29 cellular contexts compared by ENCODE assay signal in the genomic region with DNA sequence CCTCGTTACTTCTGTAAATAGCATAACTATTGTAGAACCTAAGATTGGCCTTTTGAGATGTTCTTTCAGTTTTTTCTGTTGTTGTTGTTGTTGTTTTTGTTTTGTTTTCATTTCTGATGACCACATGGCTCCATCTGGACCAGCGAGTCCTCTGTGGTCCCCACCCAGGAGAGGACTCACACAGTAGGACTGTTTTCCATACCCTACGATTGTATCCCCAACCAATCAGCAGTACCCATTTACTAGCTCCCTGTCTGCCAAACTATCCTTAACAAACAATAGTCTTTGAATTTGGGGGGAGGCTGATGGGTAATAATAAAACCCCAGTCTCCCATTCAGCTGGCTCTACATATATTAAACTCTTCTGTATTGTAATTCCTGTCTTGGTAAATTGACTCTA.
"Had no signal": no experiment of that assay in that cellular context is flagged by ENCODE, and none has a peak within 500 bp of the region (broad histone marks: within the 10 kb centered on the region; RNA-seq: fewer than 3 reads in every experiment).

No MANE protein-coding gene starts in this region.

- H3K27me3 ChIP-seq: stomach, suprapubic skin, testis, thyroid gland, tibial artery, tibial nerve, transverse colon, upper lobe of left lung, upper lobe of right lung, uterus, vagina had no signal

- ATAC-seq: stimulated activated effector memory CD8-positive, alpha-beta T cell treated with anti-CD3 and anti-CD28 coated beads, Interleukin-12 subunit alpha, Interleukin-12 subunit beta, amount 100 ng/mL, for 72 hours; stimulated activated memory B cell treated with anti-CD40 and anti-IgM and Interleukin-4, amounts not matched to agents 10 μg/mL and 1 μg/mL and 100 μg/mL, for 72 hours; stimulated activated naive B cell treated with anti-CD40 and anti-IgM and Interleukin-4, amounts not matched to agents 10 μg/mL and 1 μg/mL and 100 μg/mL, for 72 hours; stimulated activated naive CD8-positive, alpha-beta T cell treated with anti-CD3 and anti-CD28 coated beads, Interleukin-15, amount 100 ng/mL, for 72 hours; stimulated activated naive CD8-positive, alpha-beta T cell treated with anti-CD3 and anti-CD28 coated beads, Interleukin-15, Interleukin-2, amounts not matched to agents 100 U/mL and 50 U/mL, for 24 hours; upper lobe of right lung had no signal

- H3K27ac Mint-ChIP-seq: stimulated activated effector memory CD8-positive, alpha-beta T cell treated with anti-CD3 and anti-CD28 coated beads, Interleukin-12 subunit alpha, Interleukin-12 subunit beta, amount 100 ng/mL, for 72 hours; stimulated activated memory B cell treated with anti-CD40 and anti-IgM and Interleukin-4, amounts not matched to agents 10 μg/mL and 1 μg/mL and 100 μg/mL, for 72 hours; stimulated activated naive B cell treated with anti-CD40 and anti-IgM and Interleukin-4, amounts not matched to agents 10 μg/mL and 1 μg/mL and 100 μg/mL, for 72 hours; stimulated activated naive CD8-positive, alpha-beta T cell treated with anti-CD3 and anti-CD28 coated beads, Interleukin-15, amount 100 ng/mL, for 72 hours; stimulated activated naive CD8-positive, alpha-beta T cell treated with anti-CD3 and anti-CD28 coated beads, Interleukin-15, Interleukin-2, amounts not matched to agents 100 ng/mL and 50 ng/mL, for 24 hours; type B pancreatic cell had no signal

- H3K4me1 ChIP-seq: stomach, suprapubic skin, testis, thyroid gland, tibial artery, tibial nerve, transverse colon, upper lobe of left lung, upper lobe of right lung, uterus, vagina had no signal

- H3K36me3 ChIP-seq: stomach, suprapubic skin, thoracic aorta, thyroid gland, tibial artery, tibial nerve, transverse colon, upper lobe of left lung, upper lobe of right lung, uterus, vagina had no signal

- DNase-seq: stimulated activated CD4-positive, alpha-beta T cell treated with anti-CD3 and anti-CD28 coated beads, Interleukin-2, amount 100 ng/mL, for 48 hours; stimulated activated CD4-positive, alpha-beta T cell treated with anti-CD3 and anti-CD28 coated beads, Interleukin-4, amount 100 ng/mL, for 1 hour; stimulated activated CD4-positive, alpha-beta T cell treated with anti-CD3 and anti-CD28 coated beads, Interleukin-4, amount 100 ng/mL, for 24 hours; stimulated activated CD4-positive, alpha-beta T cell treated with anti-CD3 and anti-CD28 coated beads, Interleukin-4, amount 100 ng/mL, for 4 hours; stimulated activated CD8-positive, alpha-beta memory T cell treated with anti-CD3 and anti-CD28 coated beads, Interleukin-4, amount 100 ng/mL, for 48 hours; stimulated activated naive B cell treated with anti-CD40 and anti-IgM and Interleukin-4, amounts not matched to agents 10 μg/mL and 1 μg/mL and 100 μg/mL, for 72 hours; stimulated activated naive CD4-positive, alpha-beta T cell; stimulated activated naive CD4-positive, alpha-beta T cell treated with Interleukin-2 at 50 U/mL for 16 hours; stimulated activated naive CD8-positive, alpha-beta T cell treated with anti-CD3 and anti-CD28 coated beads, Interleukin-15, amount 100 ng/mL, for 72 hours; stimulated activated naive CD8-positive, alpha-beta T cell treated with anti-CD3 and anti-CD28 coated beads, Interleukin-15, Interleukin-2, amounts not matched to agents 100 U/mL and 50 U/mL, for 24 hours; stomach; substantia nigra; testis; thyroid gland; tibial artery; transverse colon; trophoblast cell; upper lobe of left lung; upper lobe of right lung; uterus had no signal

- H3K36me3 Mint-ChIP-seq: stimulated activated effector memory CD8-positive, alpha-beta T cell treated with anti-CD3 and anti-CD28 coated beads, Interleukin-12 subunit alpha, Interleukin-12 subunit beta, amount 100 ng/mL, for 72 hours; stimulated activated memory B cell treated with anti-CD40 and anti-IgM and Interleukin-4, amounts not matched to agents 10 μg/mL and 1 μg/mL and 100 μg/mL, for 72 hours; stimulated activated naive B cell treated with anti-CD40 and anti-IgM and Interleukin-4, amounts not matched to agents 10 μg/mL and 1 μg/mL and 100 μg/mL, for 72 hours; type B pancreatic cell had no signal

- FAIRE-seq: urothelium cell line had no signal

- H3K4me3 ChIP-seq: stomach, suprapubic skin, testis, thoracic aorta, thyroid gland, tibial artery, tibial nerve, transverse colon, upper lobe of left lung, upper lobe of right lung, uterus, vagina had no signal

- H3K9me3 ChIP-seq: stomach, suprapubic skin, testis, thoracic aorta, thyroid gland, tibial artery, transverse colon, upper lobe of left lung, upper lobe of right lung, uterus, vagina had no signal

- H3K4me3 Mint-ChIP-seq: stimulated activated effector memory CD8-positive, alpha-beta T cell treated with anti-CD3 and anti-CD28 coated beads, Interleukin-12 subunit alpha, Interleukin-12 subunit beta, amount 100 ng/mL, for 72 hours; stimulated activated memory B cell treated with anti-CD40 and anti-IgM and Interleukin-4, amounts not matched to agents 10 μg/mL and 1 μg/mL and 100 μg/mL, for 72 hours; stimulated activated naive B cell treated with anti-CD40 and anti-IgM and Interleukin-4, amounts not matched to agents 10 μg/mL and 1 μg/mL and 100 μg/mL, for 72 hours; stimulated activated naive CD8-positive, alpha-beta T cell treated with anti-CD3 and anti-CD28 coated beads, Interleukin-15, amount 100 ng/mL, for 72 hours; stimulated activated naive CD8-positive, alpha-beta T cell treated with anti-CD3 and anti-CD28 coated beads, Interleukin-15, Interleukin-2, amounts not matched to agents 100 ng/mL and 50 ng/mL, for 24 hours; type B pancreatic cell had no signal

- H3K9me3 Mint-ChIP-seq: stimulated activated naive B cell treated with anti-CD40 and anti-IgM and Interleukin-4, amounts not matched to agents 10 μg/mL and 1 μg/mL and 100 μg/mL, for 72 hours had no signal

- H3K27me3 Mint-ChIP-seq: stimulated activated memory B cell treated with anti-CD40 and anti-IgM and Interleukin-4, amounts not matched to agents 10 μg/mL and 1 μg/mL and 100 μg/mL, for 72 hours; stimulated activated naive B cell treated with anti-CD40 and anti-IgM and Interleukin-4, amounts not matched to agents 10 μg/mL and 1 μg/mL and 100 μg/mL, for 72 hours; stimulated activated naive CD8-positive, alpha-beta T cell treated with anti-CD3 and anti-CD28 coated beads, Interleukin-15, amount 100 ng/mL, for 72 hours; stimulated activated naive CD8-positive, alpha-beta T cell treated with anti-CD3 and anti-CD28 coated beads, Interleukin-15, Interleukin-2, amounts not matched to agents 100 ng/mL and 50 ng/mL, for 24 hours; type B pancreatic cell had no signal

- H3K27ac ChIP-seq: stomach, suprapubic skin, testis, thoracic aorta, thyroid gland, tibial artery, tibial nerve, transverse colon, upper lobe of left lung, upper lobe of right lung, uterus, vagina had no signal

- H3K4me1 Mint-ChIP-seq: stimulated activated effector memory CD8-positive, alpha-beta T cell treated with anti-CD3 and anti-CD28 coated beads, Interleukin-12 subunit alpha, Interleukin-12 subunit beta, amount 100 ng/mL, for 72 hours; stimulated activated memory B cell treated with anti-CD40 and anti-IgM and Interleukin-4, amounts not matched to agents 10 μg/mL and 1 μg/mL and 100 μg/mL, for 72 hours; stimulated activated naive B cell treated with anti-CD40 and anti-IgM and Interleukin-4, amounts not matched to agents 10 μg/mL and 1 μg/mL and 100 μg/mL, for 72 hours; stimulated activated naive CD8-positive, alpha-beta T cell treated with anti-CD3 and anti-CD28 coated beads, Interleukin-15, amount 100 ng/mL, for 72 hours had no signal
